Comparison of ENCODE assay signal across 14 cellular contexts in genomic region chr10:59434463-59435326, GRCh38.
A peak's percentile ranks its signal among the peaks of the same experiment; 100 is the strongest.
DNase-seq lines count a peak whose midpoint lies in the region; FAIRE-seq and TF ChIP-seq lines count a peak whose summit lies in the region.
"Had no signal": no experiment of that assay in that cellular context is flagged by ENCODE, and none has a peak within 500 bp of the region (broad histone marks: within the 10 kb centered on the region; RNA-seq: fewer than 3 reads in every experiment).

No MANE protein-coding gene starts in this region.

- FAIRE-seq in colon (lab: Jason Lieb, UNC) = peak; percentile 57

- H3K27me3 Mint-ChIP-seq in HFFc6 (ENCODE audit: insufficient read depth) = no peaks in the 10 kb centered on the region
- H3K27me3 Mint-ChIP-seq: B cell had no signal

- no peaks in the 10 kb centered on the region for H3K36me3 ChIP-seq in ACC112 (ENCODE audit: insufficient read depth, low read length)
- H3K36me3 ChIP-seq: heart right ventricle, ovary had no signal

- H3K4me1 Mint-ChIP-seq in HFFc6 (ENCODE audit: low read depth) = no peaks in the 10 kb centered on the region
- H3K4me1 Mint-ChIP-seq: B cell; stimulated activated effector memory CD8-positive, alpha-beta T cell treated with anti-CD3 and anti-CD28 coated beads, Interleukin-12 subunit alpha, Interleukin-12 subunit beta, amount 100 ng/mL, for 72 hours had no signal

- H2AFZ ChIP-seq in ACC112 (ENCODE audit: low read length, unreplicated experiment) = no peak overlapping the region

- DNase-seq in LHCN-M2 (ENCODE audit: low read depth) (peak; percentile 74), kidney tubule cell (ENCODE audit: low spot score) (peak; percentile 53), D341Med (ENCODE audit: low spot score) (no peak), iPS-NIHi7 (ENCODE audit: extremely low spot score) (no peak), HFFc6 (no peak)
- DNase-seq in activated naive CD4-positive, alpha-beta T cell treated with anti-CD3 and anti-CD28 coated beads, Interleukin-2, amount 50 U/mL, for 16 hours = no peak
- DNase-seq: heart right ventricle, NCI-H2081, ovary had no signal

- TF ChIP-seq CTCF in HFFc6 (IDR thresholded peaks at IDR 0.05) = no peak

- H3K9me3 Mint-ChIP-seq in HFFc6 = peaks cover 20% of the 10 kb centered on the region

- H3K27me3 ChIP-seq in ACC112 (ENCODE audit: insufficient read depth, low read length) = no peaks in the 10 kb centered on the region
- H3K27me3 ChIP-seq: heart right ventricle, ovary had no signal

- no peaks in the 10 kb centered on the region for H3K79me2 ChIP-seq in ACC112 (ENCODE audit: control insufficient read depth, insufficient read depth, low read length, unreplicated experiment)

- H3K36me3 Mint-ChIP-seq in HFFc6 (ENCODE audit: low read depth) = no peaks in the 10 kb centered on the region
- H3K36me3 Mint-ChIP-seq: stimulated activated effector memory CD8-positive, alpha-beta T cell treated with anti-CD3 and anti-CD28 coated beads, Interleukin-12 subunit alpha, Interleukin-12 subunit beta, amount 100 ng/mL, for 72 hours had no signal

- H3K4me3 ChIP-seq in ACC112 (ENCODE audit: low read depth, low read length) = peak overlapping the region; percentile 14
- H3K4me3 ChIP-seq: heart right ventricle, lung, ovary had no signal

- H3K27ac ChIP-seq in ACC112 (ENCODE audit: low read depth, low read length) = peak overlapping the region; percentile 45
- H3K27ac ChIP-seq: ovary had no signal

- no peak overlapping the region for H3K27ac Mint-ChIP-seq in HFFc6
- H3K27ac Mint-ChIP-seq: B cell; stimulated activated effector memory CD8-positive, alpha-beta T cell treated with anti-CD3 and anti-CD28 coated beads, Interleukin-12 subunit alpha, Interleukin-12 subunit beta, amount 100 ng/mL, for 72 hours had no signal

- H3K4me3 Mint-ChIP-seq in HFFc6 = no peak overlapping the region
- H3K4me3 Mint-ChIP-seq: B cell; stimulated activated effector memory CD8-positive, alpha-beta T cell treated with anti-CD3 and anti-CD28 coated beads, Interleukin-12 subunit alpha, Interleukin-12 subunit beta, amount 100 ng/mL, for 72 hours had no signal

- H3K4me1 ChIP-seq in ACC112 (ENCODE audit: control insufficient read depth, insufficient read depth, low read length, unreplicated experiment) = peaks cover 25% of the 10 kb centered on the region

Comparison
In these comparisons a context has a peak if more than half of its experiments do, and no peak if none do; other contexts are left out.
1. DNase-seq: peak in LHCN-M2 (single experiment) and kidney tubule cell (single experiment); none in D341Med (single experiment), activated naive CD4-positive, alpha-beta T cell treated with anti-CD3 and anti-CD28 coated beads, Interleukin-2, amount 50 U/mL, for 16 hours (single experiment), iPS-NIHi7 (single experiment) and HFFc6 (single experiment).